In the genomic region with DNA sequence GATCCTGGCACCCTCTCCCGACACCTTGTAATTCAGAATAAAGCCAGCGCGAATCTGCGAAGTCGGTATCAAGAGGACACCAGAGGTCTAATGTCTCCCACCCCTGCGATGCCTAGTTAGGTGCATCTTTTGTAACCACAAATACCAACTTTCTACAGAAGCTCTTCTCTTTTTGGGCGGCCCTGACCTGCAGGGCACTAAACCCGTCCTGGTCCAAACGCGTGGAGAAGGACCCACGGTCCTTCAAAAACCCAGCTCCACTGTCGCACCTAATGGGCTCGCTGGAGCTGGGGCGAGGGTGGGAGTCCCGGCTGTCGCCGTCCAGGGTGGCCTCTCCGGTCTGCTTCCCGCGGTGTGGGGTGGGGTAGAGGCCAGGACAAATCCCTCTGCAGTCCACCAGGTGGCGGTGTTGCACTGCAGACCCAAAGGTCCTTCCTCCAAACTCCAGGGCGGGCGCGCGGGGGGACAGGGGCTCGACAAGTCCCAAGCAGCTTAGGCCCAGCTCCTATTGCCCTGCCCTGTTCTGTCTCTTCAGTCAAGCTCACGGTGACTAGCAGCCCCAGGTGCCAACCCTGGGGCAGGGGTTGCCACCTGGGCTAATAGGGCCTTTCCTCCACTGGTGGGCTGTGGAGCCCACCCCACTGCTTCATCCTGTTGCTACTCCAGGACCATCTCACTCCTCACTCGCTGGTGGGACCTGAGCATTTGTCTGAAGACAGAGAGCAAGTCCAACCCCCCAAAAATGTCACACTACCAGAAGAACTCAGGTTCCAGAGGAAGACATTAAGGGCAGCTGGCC, we compare ENCODE assay signal across 1 cellular context.
TF ChIP-seq lines count a peak whose summit lies in the region.

No MANE protein-coding gene starts in this region.

TF ChIP-seq in WTC11, 78 proteins besides CTCF, POLR2A, EP300 and RAD21 (continued from another document):
- peak; percentile 38; the same call in 1 of the 2 replicates for TF ChIP-seq SP1 (CRISPR knock-in tag; conservative IDR thresholded peaks at IDR 0.05)
- TF ChIP-seq CREB1 (CRISPR knock-in tag; IDR thresholded peaks at IDR 0.05) = no peak
- TF ChIP-seq, protein P1, sequence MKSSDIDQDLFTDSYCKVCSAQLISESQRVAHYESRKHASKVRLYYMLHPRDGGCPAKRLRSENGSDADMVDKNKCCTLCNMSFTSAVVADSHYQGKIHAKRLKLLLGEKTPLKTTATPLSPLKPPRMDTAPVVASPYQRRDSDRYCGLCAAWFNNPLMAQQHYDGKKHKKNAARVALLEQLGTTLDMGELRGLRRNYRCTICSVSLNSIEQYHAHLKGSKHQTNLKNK (CRISPR knock-in tag; IDR thresholded peaks at IDR 0.05) = 0 out of 2 replicates have a peak, but pooled peaks have one; percentile 5
- no peak for TF ChIP-seq MYBL2 (CRISPR knock-in tag; IDR thresholded peaks at IDR 0.05)
- peak; percentile 51; the same call in 1 of the 2 replicates for TF ChIP-seq TEAD1 (CRISPR knock-in tag; IDR thresholded peaks at IDR 0.05)
- no peak for TF ChIP-seq ESRRA (CRISPR knock-in tag; IDR thresholded peaks at IDR 0.05; ENCODE audit: borderline replicate concordance)
- TF ChIP-seq NFE2L1 (CRISPR knock-in tag; IDR thresholded peaks at IDR 0.05) = no peak
